In the genomic region with DNA sequence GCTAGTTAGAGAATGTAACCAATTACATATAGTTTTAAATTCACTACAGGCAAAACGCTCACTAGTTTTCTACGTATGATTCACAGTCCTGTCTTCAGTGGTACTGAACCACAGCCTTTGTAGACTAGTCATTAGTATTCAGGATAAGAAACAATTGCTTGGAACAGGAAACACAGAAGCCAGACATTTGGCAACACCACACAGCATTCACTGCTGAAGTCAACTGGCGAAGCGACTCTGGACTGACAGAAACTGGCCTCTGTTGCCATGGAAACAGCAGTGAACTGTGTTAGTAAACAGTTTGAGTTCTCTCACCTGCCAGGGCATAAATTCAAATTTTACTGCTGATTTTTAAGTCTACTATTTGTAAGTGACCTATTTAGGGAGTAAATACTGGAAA, we compare ENCODE assay signal across 11 cellular contexts. TPM values are rescaled to one million over a fixed set of nuclear protein-coding genes. Genes with fewer than 3 reads are reported as not detected.
DNase-seq lines count a peak whose midpoint lies in the region; ATAC-seq, FAIRE-seq and TF ChIP-seq lines count a peak whose summit lies in the region.
"Had no signal": no experiment of that assay in that cellular context is flagged by ENCODE, and none has a peak within 500 bp of the region (broad histone marks: within the 10 kb centered on the region; RNA-seq: fewer than 3 reads in every experiment).

No MANE protein-coding gene starts in this region.

- H3K4me2 ChIP-seq in GM12878 (ENCODE audit: control insufficient read depth, insufficient read depth) (no peak overlapping the region), OCI-LY7 (ENCODE audit: low read length) (no peak overlapping the region)

- no peaks in the 10 kb centered on the region for H3K79me2 ChIP-seq in GM12878 (ENCODE audit: control insufficient read depth, insufficient read depth, low read length)
- no peaks in the 10 kb centered on the region for H3K79me2 ChIP-seq in OCI-LY7 (ENCODE audit: insufficient read depth, low read depth, low read length)

- ATAC-seq in GM12878, result peak; percentile 76
- ATAC-seq in GM18498 (IDR thresholded peaks at IDR 0.05; ENCODE audit: unreplicated experiment), result no peak

- POLR2A ChIA-PET in GM12878 (lab: Charles Lee), result interaction anchor here (0.8 kb wide), 1 partner anchor 46 kb away, joined by 3 read pairs; no protein-coding TSS in a partner anchor
- POLR2A ChIA-PET in OCI-LY7 (lab: Charles Lee), result interaction anchor here (0.5 to 1.2 kb wide), 2 partner anchors 35 to 44 kb away, joined by 3 read pairs; no protein-coding TSS in a partner anchor

- no peak for TF ChIP-seq EP300 in GM12878 (IDR thresholded peaks at IDR 0.05; ENCODE audit: borderline replicate concordance in 1 of 2, control insufficient read depth in 1 of 2, low read depth in 2 of 2, low read length in 2 of 2)
- no peak for TF ChIP-seq EP300 in transverse colon (IDR thresholded peaks at IDR 0.05; ENCODE audit: low read depth)

- H3K9ac ChIP-seq in GM12878 (ENCODE audit: control insufficient read depth, insufficient read depth, low read length), result no peak overlapping the region
- no peak overlapping the region for H3K9ac ChIP-seq in iPS-18a (ENCODE audit: low read length)

- BruUV-seq in GM12878 (replicated peaks; lab: Mats Ljungman, UMichigan), result no TSS peak
- BruUV-seq in OCI-LY7 (replicated peaks; lab: Mats Ljungman, UMichigan), result no TSS peak

- H3K9me3 ChIP-seq in GM12878 (replicated peaks; ENCODE audit: control insufficient read depth, insufficient read depth, low read length) (no peaks in the 10 kb centered on the region), iPS-18a (ENCODE audit: control insufficient read depth, low read depth, low read length) (no peaks in the 10 kb centered on the region), transverse colon (no peaks in the 10 kb centered on the region), OCI-LY7 (ENCODE audit: low read length) (no peaks in the 10 kb centered on the region)

- SMC1A ChIA-PET in GM12878 (lab: Charles Lee; ENCODE audit: uncharacterized antibody, unreplicated experiment), result interaction anchor here (1.4 kb wide), 1 partner anchor 9 kb away, joined by 4 read pairs; no protein-coding TSS in a partner anchor

- no peaks in the 10 kb centered on the region for H3K36me3 ChIP-seq in GM12878 (ENCODE audit: control insufficient read depth in 2 of 2, insufficient read depth in 2 of 2, low read length in 1 of 2)
- H3K36me3 ChIP-seq in iPS-18a (ENCODE audit: control insufficient read depth, low read depth, low read length), result no peaks in the 10 kb centered on the region
- H3K36me3 ChIP-seq in transverse colon, result no peaks in the 10 kb centered on the region
- H3K36me3 ChIP-seq in OCI-LY7 (ENCODE audit: insufficient read depth, low read length), result no peaks in the 10 kb centered on the region

- no peaks in the 10 kb centered on the region for H3K9me2 ChIP-seq in OCI-LY7 (ENCODE audit: insufficient read depth, low read length)

- 1% methylated on average over 4 of the region's 4 CpGs for WGBS in GM12878 (ENCODE audit: insufficient coverage, insufficient replicate concordance, low lambda C conversion rate, missing lambda C conversion rate)
- 21 to 39% methylated on average over 4 of the region's 4 CpGs for WGBS in transverse colon (ENCODE audit: low coverage in 1 of 2), 2 donors

- intact Hi-C loops in GM12878 (cut with micrococcal nuclease; ENCODE audit: unreplicated experiment), result no loop called here
- intact Hi-C loops in transverse colon (cut with DNase I; ENCODE audit: low total_unique reads), result no loop called here
- intact Hi-C loops in OCI-LY7 (cut with micrococcal nuclease; ENCODE audit: unreplicated experiment), result no loop called here

- RAD21 ChIA-PET in GM12878 (lab: Charles Lee; ENCODE audit: unreplicated experiment), result interaction anchor here (1.4 kb wide), 1 partner anchor 196 kb away, joined by 3 read pairs; no protein-coding TSS in a partner anchor

- no peak for TF ChIP-seq CTCF in GM12878 (IDR thresholded peaks at IDR 0.05 in 2 of 3, conservative IDR thresholded peaks at IDR 0.05 in 1 of 3; ENCODE audit: control insufficient read depth in 2 of 3, extremely low read depth in 1 of 3, insufficient read depth in 1 of 3, low read depth in 3 of 3, low read length in 3 of 3)
- no peak for TF ChIP-seq CTCF in transverse colon (IDR thresholded peaks at IDR 0.05)
- TF ChIP-seq CTCF in OCI-LY7 (conservative IDR thresholded peaks at IDR 0.05; ENCODE audit: low read length), result no peak

- H3K4me3 ChIP-seq in GM12878, result no peak overlapping the region
- no peak overlapping the region for H3K4me3 ChIP-seq in iPS-18a (ENCODE audit: low read length)
- H3K4me3 ChIP-seq in transverse colon, result no peak overlapping the region
- H3K4me3 ChIP-seq in OCI-LY7 (ENCODE audit: low read depth, low read length, poor library complexity, severe bottlenecking), result no peak overlapping the region

- in situ Hi-C loops in GM12878 (cut with MboI), result no loop called here
- in situ Hi-C loops in transverse colon (cut with MboI; ENCODE audit: low pct_ligation_motif_present in 1 of 4, low pct_unique_long_range_greater_than_20kb in 1 of 4, low sequenced_read_pairs in 3 of 4), result no loop called here

- TF ChIP-seq POLR2A in GM12878 (IDR thresholded peaks at IDR 0.05; ENCODE audit: low read depth, low read length), result no peak
- no peak for TF ChIP-seq POLR2A in transverse colon (IDR thresholded peaks at IDR 0.05)

- no peaks in the 10 kb centered on the region for H3K27me3 ChIP-seq in GM12878 (replicated peaks in 1 of 2; ENCODE audit: control insufficient read depth in 2 of 2, insufficient read depth in 2 of 2, low read length in 1 of 2)
- no peaks in the 10 kb centered on the region for H3K27me3 ChIP-seq in iPS-18a (ENCODE audit: control insufficient read depth, insufficient read depth, low read length)
- H3K27me3 ChIP-seq in transverse colon, result no peaks in the 10 kb centered on the region

- H3K4me1 ChIP-seq in GM12878 (ENCODE audit: control insufficient read depth, insufficient read depth, low read length) (no peaks in the 10 kb centered on the region), iPS-18a (ENCODE audit: control insufficient read depth, low read depth, low read length) (no peaks in the 10 kb centered on the region), transverse colon (no peaks in the 10 kb centered on the region), OCI-LY7 (ENCODE audit: insufficient read depth, low read length, poor library complexity, severe bottlenecking) (no peaks in the 10 kb centered on the region)

- DNase-seq in SHP77 (lab: John Stamatoyannopoulos, UW) (peak; percentile 17 to 41), SHP77 treated with DMSO at 0.1 percent for 48 hours (lab: John Stamatoyannopoulos, UW) (no peak), GM12878 (ENCODE audit: low read depth, low spot score) (no peak), transverse colon (peak; percentile 16), HuH-7 (ENCODE audit: low spot score) (no peak), OCI-LY7 (ENCODE audit: low spot score) (no peak)
- DNase-seq: activated CD4-positive, alpha-beta T cell treated with anti-CD3 and anti-CD28 coated beads, Interleukin-2, amount 50 U/mL, for 1 hour; erythroblast; stimulated activated CD4-positive, alpha-beta T cell treated with anti-CD3 and anti-CD28 coated beads, Interleukin-4, amount 100 ng/mL, for 24 hours had no signal

- TF ChIP-seq RAD21 in GM12878 (IDR thresholded peaks at IDR 0.05; ENCODE audit: insufficient read depth, low read depth, low read length), result no peak

- CTCF ChIA-PET in GM12878 (lab: Yijun Ruan, JAX), result no interaction called here
- CTCF ChIA-PET in OCI-LY7 (lab: Charles Lee; ENCODE audit: unreplicated experiment), result no interaction called here

- H3K27ac ChIP-seq in GM12878 (ENCODE audit: control insufficient read depth, insufficient read depth), result no peak overlapping the region
- H3K27ac ChIP-seq in iPS-18a (ENCODE audit: low read length), result peak overlapping the region; percentile 56
- H3K27ac ChIP-seq in transverse colon, result peak overlapping the region in 3 of 4 donors; percentile 15 to 58 (median 37)
- H3K27ac ChIP-seq in OCI-LY7 (ENCODE audit: low read depth, low read length, poor library complexity, severe bottlenecking), result no peak overlapping the region

- H4K20me1 ChIP-seq in GM12878 (ENCODE audit: control insufficient read depth, insufficient read depth) (no peaks in the 10 kb centered on the region), OCI-LY7 (ENCODE audit: insufficient read depth, low read length) (no peaks in the 10 kb centered on the region)

- no peak for FAIRE-seq in GM12878 (lab: Jason Lieb, UNC)

- H2AFZ ChIP-seq in GM12878 (ENCODE audit: control insufficient read depth, low read depth, low read length) (no peak overlapping the region), OCI-LY7 (ENCODE audit: low read length) (no peak overlapping the region)

TF ChIP-seq in GM12878, 131 proteins besides CTCF, POLR2A, EP300 and RAD21:
- TF ChIP-seq RFX5 (IDR thresholded peaks at IDR 0.05; ENCODE audit: low read depth, low read length), result 0 out of 2 replicates have a peak, but pooled peaks have one; percentile 52
- peak; percentile 90 for TF ChIP-seq BMI1 (IDR thresholded peaks at IDR 0.05; ENCODE audit: borderline replicate concordance)
- no peak for TF ChIP-seq ZNF217 (IDR thresholded peaks at IDR 0.05)

RNA-seq across cellular contexts. Expression of gene MAPK10, which starts 57.6 kb away (rescaled TPM):
- 123 and 124 TPM in 2 replicates for total RNA-seq in GM12878 (2013; cell fraction: nucleolus; rRNA removed)
- total RNA-seq in GM12878 (2014; rRNA removed), result 3.6 and 5.0 TPM in 2 replicates
- total RNA-seq in GM12878 (2014; rRNA removed; fragmentation: Illumina TruSeq; extraction: Trizol), result 3.8 and 4.6 TPM in 2 replicates
- total RNA-seq in GM12878 (2021), result 1.5 and 2.5 TPM in 2 replicates
- polyA plus RNA-seq in GM12878 (2011; ENCODE audit: low read depth), result not detected
- 4.2 and 5.3 TPM in 2 replicates for polyA plus RNA-seq in GM12878 (2011; rRNA removed)
- polyA plus RNA-seq in GM12878 (2011; cell fraction: cytosol; rRNA removed), result 1.4 and 2.2 TPM in 2 replicates
- polyA plus RNA-seq in GM12878 (2011; cell fraction: nucleus; rRNA removed), result 7.2 and 10.0 TPM in 2 replicates
- 0.23 and 0.24 TPM in 2 replicates for polyA plus RNA-seq in GM12878 (2012)
- polyA plus RNA-seq in GM12878 (2014; fragmentation: Illumina TruSeq; extraction: Trizol), result 1.6 and 1.7 TPM in 2 replicates
- polyA plus RNA-seq in GM12878 (2014; fragmentation: Nextera tagmentation; extraction: Ambion mirVana), result 1 to 10 TPM; 1.1 to 1.2 TPM
- polyA plus RNA-seq in GM12878 (2014; rRNA removed), result 1.8 and 2.2 TPM in 2 replicates
- polyA plus RNA-seq in GM12878 (2016; fragmentation: Nextera tagmentation; extraction: Ambion mirVana), result 1 to 10 TPM; 3.1 TPM
- 15.2 and 20.3 TPM in 2 replicates for polyA minus RNA-seq in GM12878 (2011; rRNA and poly(A)+ RNA removed)
- polyA minus RNA-seq in GM12878 (2011; cell fraction: cytosol; rRNA and poly(A)+ RNA removed), result 0.80 and 3.0 TPM in 2 replicates
- 37.5 and 43.2 TPM in 2 replicates for polyA minus RNA-seq in GM12878 (2011; cell fraction: nucleus; rRNA and poly(A)+ RNA removed)
- total RNA-seq in transverse colon, result 10 to 100 TPM in 2 of 4 donors, 1 to 10 TPM in 2; 4.1 to 50.0 (median 9.4) TPM
- not detected in 2 replicates for total RNA-seq in OCI-LY7 (2014; rRNA removed; shearing (Covaris generic))
- total RNA-seq in OCI-LY7 (2022), result 26.0 and 32.0 TPM in 2 replicates

Comparison
In these comparisons a context has a peak if more than half of its experiments do, and no peak if none do; other contexts are left out.
1. DNase-seq: peak in SHP77 (2 of 2) and transverse colon (single experiment); none in SHP77 treated with DMSO at 0.1 percent for 48 hours (single experiment), GM12878 (single experiment), HuH-7 (single experiment) and OCI-LY7 (single experiment).
2. H3K27ac ChIP-seq: peak in iPS-18a (single experiment) and transverse colon (3 of 4); none in GM12878 (single experiment) and OCI-LY7 (single experiment).